8 cellular contexts compared by ENCODE assay signal in the genomic region with DNA sequence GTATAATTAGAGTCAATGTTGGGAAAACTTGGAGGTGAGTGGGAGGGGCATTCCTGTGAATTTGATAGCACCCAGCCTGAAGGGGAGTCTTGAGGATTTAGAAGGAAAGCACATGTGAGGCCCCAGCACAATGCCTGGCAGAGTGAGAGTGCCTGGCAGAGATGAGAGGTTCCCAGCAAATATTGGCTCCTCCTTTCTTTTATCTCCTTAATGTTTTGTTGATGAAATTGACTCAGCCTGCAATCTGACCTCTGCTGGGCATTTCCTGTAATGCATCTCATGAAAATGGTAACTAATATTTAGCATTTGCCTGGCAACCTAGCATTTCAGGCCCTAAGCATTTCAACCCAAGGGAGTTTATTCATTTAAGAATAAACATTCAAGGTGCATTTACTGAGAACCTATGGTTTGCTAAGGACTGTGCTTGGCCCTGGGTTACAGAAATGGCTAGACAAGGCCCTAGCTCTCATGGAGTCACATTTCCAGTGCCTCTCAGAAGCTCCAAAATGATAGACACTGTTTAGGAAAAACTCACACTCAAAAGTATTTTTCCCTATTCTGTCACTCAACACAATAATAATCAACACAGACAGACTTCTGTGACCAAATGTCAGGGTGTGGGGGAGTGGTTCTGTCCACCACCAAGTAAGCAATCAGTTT. TPM values are rescaled to one million over a fixed set of nuclear protein-coding genes. Genes with fewer than 3 reads are reported as not detected.
DNase-seq lines count a peak whose midpoint lies in the region; ATAC-seq and TF ChIP-seq lines count a peak whose summit lies in the region.

No MANE protein-coding gene starts in this region.

- peak; percentile 3 to 39 for DNase-seq in NCI-H2081 (lab: John Stamatoyannopoulos, UW)
- DNase-seq in NCI-H2081 treated with DMSO at 0.1 percent for 48 hours (lab: John Stamatoyannopoulos, UW), result no peak
- DNase-seq in Kasumi-1 (lab: John Stamatoyannopoulos, UW), result peak; percentile 84 to 85
- DNase-seq in SKM-1 (lab: John Stamatoyannopoulos, UW; ENCODE audit: unreplicated experiment), result peak; percentile 34
- DNase-seq in inferior parietal cortex (ENCODE audit: extremely low spot score), result peak; percentile 78
- peak; percentile 28 for DNase-seq in stimulated activated CD4-positive, alpha-beta T cell treated with anti-CD3 and anti-CD28 coated beads, Interleukin-1b, Interleukin-23, amount 100 ng/mL, for 48 hours

- H3K4me1 Mint-ChIP-seq in brain, result peaks cover 8% of the 10 kb centered on the region

- peaks cover 19% of the 10 kb centered on the region for H3K36me3 Mint-ChIP-seq in brain

- no peak overlapping the region for H3K4me3 Mint-ChIP-seq in brain

- ATAC-seq in GM21423 (IDR thresholded peaks at IDR 0.05; ENCODE audit: unreplicated experiment), result no peak

- peak; percentile 71 to 82 for TF ChIP-seq CTCF in brain (conservative IDR thresholded peaks at IDR 0.05)

- no peaks in the 10 kb centered on the region for H3K27me3 Mint-ChIP-seq in brain

- H3K27ac Mint-ChIP-seq in brain, result peak overlapping the region in 4 of 5 experiments; percentile 12 to 68 (median 15)

- no peaks in the 10 kb centered on the region for H3K9me3 Mint-ChIP-seq in brain

RNA-seq across cellular contexts. Expression of a gene that starts 19.0 kb away (rescaled TPM):
- polyA plus RNA-seq in brain (ENCODE audit: insufficient read depth, low read depth, low replicate concordance), result 56.7 TPM
